31 cellular contexts compared by ENCODE assay signal in genomic region chr13:24172071-24172470, GRCh38.
"Had no signal": no experiment of that assay in that cellular context is flagged by ENCODE, and none has a peak within 500 bp of the region (broad histone marks: within the 10 kb centered on the region; RNA-seq: fewer than 3 reads in every experiment).

No MANE protein-coding gene starts in this region.

- H3K4me1 ChIP-seq: lower lobe of right lung, psoas muscle had no signal

- H3K9me3 ChIP-seq: esophagus squamous epithelium, heart right ventricle, lower lobe of right lung, ovary, psoas muscle, sigmoid colon, stomach, testis, tibial artery had no signal

- H3K4me3 ChIP-seq: coronary artery, esophagus squamous epithelium, heart right ventricle, lower lobe of right lung, ovary, psoas muscle, sigmoid colon, stomach, testis, tibial artery had no signal

- H3K27ac Mint-ChIP-seq: immature natural killer cell; nephron progenitor cell; stimulated activated effector memory CD8-positive, alpha-beta T cell treated with anti-CD3 and anti-CD28 coated beads, Interleukin-12 subunit alpha, Interleukin-12 subunit beta, amount 100 ng/mL, for 72 hours; type B pancreatic cell had no signal

- H3K4me3 Mint-ChIP-seq: immature natural killer cell; naive thymus-derived CD8-positive, alpha-beta T cell; nephron progenitor cell; stimulated activated effector memory CD8-positive, alpha-beta T cell treated with anti-CD3 and anti-CD28 coated beads, Interleukin-12 subunit alpha, Interleukin-12 subunit beta, amount 100 ng/mL, for 72 hours; type B pancreatic cell had no signal

- H3K4me1 Mint-ChIP-seq: immature natural killer cell had no signal

- H3K27ac ChIP-seq: coronary artery, esophagus squamous epithelium, heart right ventricle, lower lobe of right lung, ovary, psoas muscle, sigmoid colon, stomach, testis, tibial artery had no signal

- H3K36me3 Mint-ChIP-seq: type B pancreatic cell had no signal

- H3K9me3 Mint-ChIP-seq: immature natural killer cell; naive thymus-derived CD8-positive, alpha-beta T cell; nephron progenitor cell; stimulated activated effector memory CD8-positive, alpha-beta T cell treated with anti-CD3 and anti-CD28 coated beads, Interleukin-12 subunit alpha, Interleukin-12 subunit beta, amount 100 ng/mL, for 72 hours; type B pancreatic cell had no signal

- H3K36me3 ChIP-seq: esophagus squamous epithelium, lower lobe of right lung, ovary, sigmoid colon, tibial artery had no signal

- H3K27me3 ChIP-seq: esophagus squamous epithelium, heart right ventricle, ovary, sigmoid colon, stomach, testis, tibial artery had no signal

- DNase-seq: dermis blood vessel endothelial cell; effector memory CD4-positive, alpha-beta T cell; erythroblast; esophagus squamous epithelium; foreskin melanocyte; glutamatergic neuron; heart right ventricle; hypothalamus; immature natural killer cell; islet precursor cell; kidney glomerular epithelial cell; left colon; left ventricle myocardium superior; lower lobe of right lung; naive thymus-derived CD8-positive, alpha-beta T cell; nephron progenitor cell; nucleus accumbens; ovary; posterior cingulate gyrus; psoas muscle; right cardiac atrium; sigmoid colon; stimulated activated CD4-positive, alpha-beta T cell treated with anti-CD3 and anti-CD28 coated beads, Interleukin-2, amount 100 ng/mL, for 24 hours; stimulated activated CD4-positive, alpha-beta T cell treated with anti-CD3 and anti-CD28 coated beads, Interleukin-4, amount 100 ng/mL, for 24 hours; stimulated activated naive CD4-positive, alpha-beta T cell treated with Interleukin-2 at 50 U/mL for 16 hours; stomach; testis; tibial artery had no signal

- H3K27me3 Mint-ChIP-seq: naive thymus-derived CD8-positive, alpha-beta T cell; type B pancreatic cell had no signal

- ATAC-seq: heart right ventricle; left colon; left ventricle myocardium superior; lower lobe of right lung; naive thymus-derived CD8-positive, alpha-beta T cell; psoas muscle; right cardiac atrium; stimulated activated effector memory CD8-positive, alpha-beta T cell treated with anti-CD3 and anti-CD28 coated beads, Interleukin-12 subunit alpha, Interleukin-12 subunit beta, amount 100 ng/mL, for 72 hours had no signal
